17 cellular contexts compared by ENCODE assay signal in genomic region chr1:85214654-85215053, GRCh38. TPM values are rescaled to one million over a fixed set of nuclear protein-coding genes. Genes with fewer than 3 reads are reported as not detected.
DNase-seq lines count a peak whose midpoint lies in the region; ATAC-seq, FAIRE-seq and TF ChIP-seq lines count a peak whose summit lies in the region.
"Had no signal": no experiment of that assay in that cellular context is flagged by ENCODE, and none has a peak within 500 bp of the region (broad histone marks: within the 10 kb centered on the region; RNA-seq: fewer than 3 reads in every experiment).

No MANE protein-coding gene starts in this region.

- H3K4me3 ChIP-seq in LNCaP clone FGC (ENCODE audit: low read depth, low read length) (peak overlapping the region; percentile 7), bronchial epithelial cell (ENCODE audit: low read depth, low read length) (no peak overlapping the region), sigmoid colon (peak overlapping the region in 1 of 4 donors; percentile 8), heart left ventricle (no peak overlapping the region)
- H3K4me3 ChIP-seq: BLaER1 had no signal

- TF ChIP-seq CTCF in LNCaP clone FGC (IDR thresholded peaks at IDR 0.05; ENCODE audit: control insufficient read depth, extremely low read depth, insufficient read depth) (no peak), bronchial epithelial cell (IDR thresholded peaks at IDR 0.05; ENCODE audit: insufficient read depth, low read length, severe bottlenecking) (no peak), sigmoid colon (IDR thresholded peaks at IDR 0.05) (no peak), heart left ventricle (IDR thresholded peaks at IDR 0.05) (no peak)

- no peaks in the 10 kb centered on the region for H3K27me3 ChIP-seq in bronchial epithelial cell (ENCODE audit: control insufficient read depth, insufficient read depth, low read length)
- no peaks in the 10 kb centered on the region for H3K27me3 ChIP-seq in sigmoid colon
- peaks cover 0 to 4% (median 0%) of the 10 kb centered on the region in 9 donors for H3K27me3 ChIP-seq in heart left ventricle
- H3K27me3 ChIP-seq: BLaER1 had no signal

- FAIRE-seq in bronchial epithelial cell (lab: Jason Lieb, UNC) = no peak

- H3K4me1 ChIP-seq in sigmoid colon = peaks cover 0 to 18% (median 12%) of the 10 kb centered on the region in 4 donors
- H3K4me1 ChIP-seq in heart left ventricle = no peaks in the 10 kb centered on the region
- H3K4me1 ChIP-seq: BLaER1 had no signal

- WGBS in sigmoid colon, 2 donors = 81 to 85% methylated on average over 5 of the region's 5 CpGs
- WGBS in heart left ventricle, 4 donors = 82 to 89% (median 86%) methylated on average over 5 of the region's 5 CpGs

- H3K36me3 ChIP-seq in bronchial epithelial cell (ENCODE audit: control insufficient read depth, insufficient read depth, low read length) (no peaks in the 10 kb centered on the region), sigmoid colon (no peaks in the 10 kb centered on the region), heart left ventricle (no peaks in the 10 kb centered on the region)
- H3K36me3 ChIP-seq: BLaER1 had no signal

- ATAC-seq in GM21528 (IDR thresholded peaks at IDR 0.05; ENCODE audit: low FRiP score, unreplicated experiment) (no peak), heart left ventricle (no peak)
- ATAC-seq: CD8-positive, alpha-beta T cell; Right ventricle myocardium inferior; SK-N-SH treated with all-trans-retinoic acid at 6 μM for 48 hours had no signal

- TF ChIP-seq POLR2A in sigmoid colon (IDR thresholded peaks at IDR 0.05) (no peak), heart left ventricle (IDR thresholded peaks at IDR 0.05) (no peak)

- TF ChIP-seq EP300 in sigmoid colon (IDR thresholded peaks at IDR 0.05) = no peak

- intact Hi-C loops in sigmoid colon (cut with DNase I) = no loop called here
- intact Hi-C loops in heart left ventricle (cut with DNase I) = no loop called here

- H3K27ac ChIP-seq in sigmoid colon = peak overlapping the region; percentile 22 to 72 (median 68)
- peak overlapping the region in 1 of 12 donors; percentile 61 for H3K27ac ChIP-seq in heart left ventricle
- H3K27ac ChIP-seq: BLaER1 had no signal

- H3K9me3 ChIP-seq in sigmoid colon (no peaks in the 10 kb centered on the region), heart left ventricle (no peaks in the 10 kb centered on the region)
- H3K9me3 ChIP-seq: BLaER1 had no signal

- DNase-seq in NCI-H1417 (lab: John Stamatoyannopoulos, UW) = peak in 2 of 3 experiments; percentile 14 to 67
- DNase-seq in NCI-H1417 treated with DMSO at 0.1 percent for 48 hours (lab: John Stamatoyannopoulos, UW) = no peak
- DNase-seq in LNCaP clone FGC (ENCODE audit: low read depth) = peak; percentile 73
- peak; percentile 38 for DNase-seq in bronchial epithelial cell (ENCODE audit: low read depth)
- no peak for DNase-seq in sigmoid colon
- no peak for DNase-seq in NOMO-1 (lab: John Stamatoyannopoulos, UW; ENCODE audit: unreplicated experiment in 2 of 2)
- no peak for DNase-seq in heart left ventricle
- DNase-seq: 8988T; CD8-positive, alpha-beta T cell; H7; NCI-H1694; NCI-H2107; NCI-H526 treated with DMSO at 0.1 percent for 48 hours had no signal

RNA-seq across cellular contexts. Expression of gene SYDE2, which starts 13.8 kb away (rescaled TPM):
- total RNA-seq in bronchial epithelial cell = 3.2 and 4.7 TPM in 2 replicates
- total RNA-seq in sigmoid colon = 10 to 100 TPM; 39.3 to 87.3 (median 54.6) TPM
- 1 to 10 TPM in 2 of 3 donors, under 1 TPM in 1; 0.46 to 2.4 (median 1.2) TPM for polyA plus RNA-seq in sigmoid colon
- 10 to 100 TPM; 15.1 to 25.8 (median 23.0) TPM for total RNA-seq in heart left ventricle
- 1 to 10 TPM; 2.4 to 6.0 TPM for polyA plus RNA-seq in heart left ventricle

RNA-seq across cellular contexts. Expression of gene C1orf52, which starts 44.8 kb away (rescaled TPM):
- total RNA-seq in bronchial epithelial cell (11.1 and 12.5 TPM in 2 replicates), sigmoid colon (10 to 100 TPM in 3 of 4 donors, 1 to 10 TPM in 1; 8.9 to 31.1 (median 19.4) TPM), heart left ventricle (10 to 100 TPM; 11.4 to 23.2 (median 17.0) TPM)
- polyA plus RNA-seq in sigmoid colon (10 to 100 TPM; 13.2 to 24.0 (median 13.4) TPM), heart left ventricle (10 to 100 TPM; 16.5 to 22.6 TPM)

Comparison
In these comparisons a context has a peak if more than half of its experiments do, and no peak if none do; other contexts are left out.
1. DNase-seq: peak in NCI-H1417 (2 of 3), LNCaP clone FGC (single experiment) and bronchial epithelial cell (single experiment); none in NCI-H1417 treated with DMSO at 0.1 percent for 48 hours (single experiment), sigmoid colon (single experiment), NOMO-1 (0 of 2) and heart left ventricle (0 of 5).